8 cellular contexts compared by ENCODE assay signal in genomic region chr5:157303667-157304327, GRCh38. TPM values are rescaled to one million over a fixed set of nuclear protein-coding genes. Genes with fewer than 3 reads are reported as not detected.
DNase-seq lines count a peak whose midpoint lies in the region; ATAC-seq and TF ChIP-seq lines count a peak whose summit lies in the region.

No MANE protein-coding gene starts in this region.

- intact Hi-C loops in natural killer cell (cut with micrococcal nuclease) = no loop called here

- TF ChIP-seq CTCF in natural killer cell (IDR thresholded peaks at IDR 0.05) = no peak

- peak; percentile 40 to 54 (median 45) for ATAC-seq in natural killer cell

- peaks cover 7% of the 10 kb centered on the region for H3K9me3 Mint-ChIP-seq in activated naive CD8-positive, alpha-beta T cell treated with anti-CD3 and anti-CD28 coated beads for 36 hours
- no peaks in the 10 kb centered on the region for H3K9me3 Mint-ChIP-seq in natural killer cell

- no peak overlapping the region for H3K14ac ChIP-seq in trophoblast cell (ENCODE audit: low read length)

- no peak overlapping the region for H3K4me2 ChIP-seq in trophoblast cell (ENCODE audit: low read length)

- H2BK120ac ChIP-seq in trophoblast cell (ENCODE audit: insufficient read depth, low read length, poor library complexity) = no peak overlapping the region

- no peak overlapping the region for H3K27ac ChIP-seq in trophoblast cell (ENCODE audit: low read depth, low read length)

- H3K9me3 ChIP-seq in trophoblast cell (ENCODE audit: insufficient read depth, low read depth, low read length) = peaks cover 4% of the 10 kb centered on the region

- peak overlapping the region; percentile 79 for H3K27ac Mint-ChIP-seq in activated naive CD8-positive, alpha-beta T cell treated with anti-CD3 and anti-CD28 coated beads for 36 hours
- peak overlapping the region; percentile 79 to 91 for H3K27ac Mint-ChIP-seq in natural killer cell

- no peaks in the 10 kb centered on the region for H3K27me3 Mint-ChIP-seq in activated naive CD8-positive, alpha-beta T cell treated with anti-CD3 and anti-CD28 coated beads for 36 hours
- no peaks in the 10 kb centered on the region for H3K27me3 Mint-ChIP-seq in natural killer cell (ENCODE audit: low read depth in 2 of 2)

- H3K4me3 ChIP-seq in trophoblast cell (ENCODE audit: low read depth, low read length) = no peak overlapping the region

- H2AFZ ChIP-seq in trophoblast cell (ENCODE audit: insufficient read depth, low read length, poor library complexity) = no peak overlapping the region

- no CpG with 5 or more reads among the region's 8 CpGs for WGBS in trophoblast cell (ENCODE audit: extremely low coverage, insufficient coverage, insufficient read length)

- H3K4me1 Mint-ChIP-seq in activated naive CD8-positive, alpha-beta T cell treated with anti-CD3 and anti-CD28 coated beads for 36 hours = peaks cover 62% of the 10 kb centered on the region
- H3K4me1 Mint-ChIP-seq in natural killer cell = peaks cover 68 to 77% of the 10 kb centered on the region in 2 donors

- no peak overlapping the region for H4K8ac ChIP-seq in trophoblast cell (ENCODE audit: low read depth, low read length)

- in situ Hi-C loops in G401 (cut with HindIII; ENCODE audit: low sequenced_read_pairs) = no loop called here

- H2BK5ac ChIP-seq in trophoblast cell (ENCODE audit: low read depth, low read length, poor library complexity) = no peak overlapping the region

- H3K23ac ChIP-seq in trophoblast cell (ENCODE audit: low read length) = no peak overlapping the region

- H3K36me3 Mint-ChIP-seq in activated naive CD8-positive, alpha-beta T cell treated with anti-CD3 and anti-CD28 coated beads for 36 hours = peaks cover 58% of the 10 kb centered on the region
- peaks cover 15% of the 10 kb centered on the region for H3K36me3 Mint-ChIP-seq in natural killer cell

- H3K36me3 ChIP-seq in trophoblast cell (ENCODE audit: control insufficient read depth in 1 of 2, insufficient read depth in 2 of 2, low read length in 2 of 2) = no peaks in the 10 kb centered on the region

- H3K9ac ChIP-seq in trophoblast cell (ENCODE audit: low read length) = no peak overlapping the region

- no peak overlapping the region for H3K18ac ChIP-seq in trophoblast cell (ENCODE audit: low read length)

- H3K4me1 ChIP-seq in trophoblast cell (ENCODE audit: control insufficient read depth in 1 of 2, insufficient read depth in 2 of 2, low read length in 2 of 2) = no peaks in the 10 kb centered on the region

- no peak overlapping the region for H4K12ac ChIP-seq in trophoblast cell (ENCODE audit: low read depth, low read length)

- no peak overlapping the region for H2AK5ac ChIP-seq in trophoblast cell (ENCODE audit: low read length)

- H3K4me3 Mint-ChIP-seq in activated naive CD8-positive, alpha-beta T cell treated with anti-CD3 and anti-CD28 coated beads for 36 hours = no peak overlapping the region
- H3K4me3 Mint-ChIP-seq in natural killer cell = peak overlapping the region; percentile 60

- no peak overlapping the region for H3K4ac ChIP-seq in trophoblast cell (ENCODE audit: low read depth, low read length)

- no peaks in the 10 kb centered on the region for H3K79me2 ChIP-seq in trophoblast cell (ENCODE audit: control insufficient read depth, insufficient read depth, low read length, poor library complexity)

- H3K79me1 ChIP-seq in trophoblast cell (ENCODE audit: low read length) = no peaks in the 10 kb centered on the region

- no peaks in the 10 kb centered on the region for H3K27me3 ChIP-seq in trophoblast cell (ENCODE audit: insufficient read depth, low read length)

- H4K91ac ChIP-seq in trophoblast cell (ENCODE audit: low read depth, low read length) = no peak overlapping the region

- DNase-seq in G401 (ENCODE audit: low spot score) (peak; percentile 68), RPMI8226 (peak; percentile 11), natural killer cell (no peak), D341Med (ENCODE audit: low spot score) (no peak), trophoblast cell (no peak), DMS153 treated with DMSO at 0.1 percent for 48 hours (lab: John Stamatoyannopoulos, UW; ENCODE audit: unreplicated experiment) (no peak), mesenteric fat pad (ENCODE audit: low spot score) (no peak)
- peak; percentile 53 for DNase-seq in activated naive CD8-positive, alpha-beta T cell treated with anti-CD3 and anti-CD28 coated beads for 36 hours

- no peak overlapping the region for H2BK12ac ChIP-seq in trophoblast cell (ENCODE audit: low read length)

RNA-seq across cellular contexts. Expression of gene CYFIP2, which starts 37.9 kb away (rescaled TPM):
- total RNA-seq in G401 (2014; rRNA removed; shearing (Covaris generic)) = 22.6 and 32.0 TPM in 2 replicates
- 100 to 1,000 TPM; 324 to 325 TPM for total RNA-seq in activated naive CD8-positive, alpha-beta T cell treated with anti-CD3 and anti-CD28 coated beads for 36 hours
- total RNA-seq in natural killer cell = 100 to 1,000 TPM; 464 to 542 (median 532) TPM
- polyA plus RNA-seq in trophoblast cell (2013) = 19.6 and 21.0 TPM in 2 replicates
- total RNA-seq in mesenteric fat pad = 7.3 TPM

Comparison
In these comparisons a context has a peak if more than half of its experiments do, and no peak if none do; other contexts are left out.
1. DNase-seq: peak in G401 (single experiment), RPMI8226 (single experiment) and activated naive CD8-positive, alpha-beta T cell treated with anti-CD3 and anti-CD28 coated beads for 36 hours (single experiment); none in natural killer cell (single experiment), D341Med (single experiment), trophoblast cell (0 of 2), DMS153 treated with DMSO at 0.1 percent for 48 hours (single experiment) and mesenteric fat pad (single experiment).